Comparison of ENCODE assay signal across 8 cellular contexts in the genomic region with DNA sequence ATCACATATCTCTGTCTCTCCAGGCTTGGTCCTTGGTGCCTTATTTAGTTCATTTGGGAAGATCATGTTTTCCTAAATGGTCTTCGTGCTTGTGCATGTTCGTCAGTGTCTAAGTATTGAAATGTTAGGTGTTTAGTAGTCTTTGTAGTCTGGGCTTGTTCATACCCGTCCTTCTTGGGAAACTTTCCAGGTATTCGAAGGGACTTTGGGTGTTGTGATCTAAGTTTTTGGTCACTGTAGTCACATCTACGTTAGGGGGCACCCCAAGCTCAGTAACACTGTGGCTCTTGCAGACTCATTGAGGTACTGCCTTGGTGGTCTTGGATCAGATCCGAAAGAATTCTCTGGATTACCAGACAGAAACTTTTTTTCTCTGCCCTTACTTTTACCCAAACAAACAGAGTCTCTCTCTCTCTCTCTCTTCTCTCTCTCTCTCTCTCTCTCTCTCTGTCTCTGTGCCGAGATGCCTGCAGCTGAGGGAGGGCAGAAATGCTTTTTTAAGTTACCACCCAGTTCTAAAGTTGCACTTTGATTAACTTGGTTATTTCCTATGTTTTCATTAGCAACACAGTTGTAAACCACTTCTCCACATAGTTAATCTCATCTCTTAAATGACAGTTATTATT.
DNase-seq lines count a peak whose midpoint lies in the region; ATAC-seq and TF ChIP-seq lines count a peak whose summit lies in the region.
"Had no signal": no experiment of that assay in that cellular context is flagged by ENCODE, and none has a peak within 500 bp of the region (broad histone marks: within the 10 kb centered on the region; RNA-seq: fewer than 3 reads in every experiment).

No MANE protein-coding gene starts in this region.

- H3K36me3 ChIP-seq in DOHH2 (ENCODE audit: control insufficient read depth, low read length) (no peaks in the 10 kb centered on the region), kidney epithelial cell (ENCODE audit: control insufficient read depth, insufficient read depth, low read length) (no peaks in the 10 kb centered on the region)

- H3K27me3 ChIP-seq in DOHH2 (ENCODE audit: control insufficient read depth, low read length), result 0 out of 2 replicates have a peak, but pooled peaks cover 8% of the 10 kb centered on the region
- no peaks in the 10 kb centered on the region for H3K27me3 ChIP-seq in kidney epithelial cell (ENCODE audit: control insufficient read depth, insufficient read depth, low read length)

- H3K4me3 ChIP-seq in DOHH2 (ENCODE audit: low read length) (no peak overlapping the region), kidney epithelial cell (ENCODE audit: low read depth, low read length) (no peak overlapping the region), coronary artery (no peak overlapping the region)
- H3K4me3 ChIP-seq: lung had no signal

- no peaks in the 10 kb centered on the region for H3K4me1 Mint-ChIP-seq in activated naive CD8-positive, alpha-beta T cell treated with anti-CD3 and anti-CD28 coated beads for 36 hours

- H3K9me3 ChIP-seq in DOHH2 (ENCODE audit: control insufficient read depth, insufficient read depth, low read length), result no peaks in the 10 kb centered on the region

- H3K27me3 Mint-ChIP-seq in activated naive CD8-positive, alpha-beta T cell treated with anti-CD3 and anti-CD28 coated beads for 36 hours, result peaks cover 3% of the 10 kb centered on the region

- no peak overlapping the region for H3K4me3 Mint-ChIP-seq in activated naive CD8-positive, alpha-beta T cell treated with anti-CD3 and anti-CD28 coated beads for 36 hours

- DNase-seq in HT-29 (ENCODE audit: low spot score), result peak; percentile 31
- DNase-seq in activated naive CD8-positive, alpha-beta T cell treated with anti-CD3 and anti-CD28 coated beads for 36 hours, result peak; percentile 1
- no peak for DNase-seq in kidney epithelial cell (ENCODE audit: low read depth)
- no peak for DNase-seq in coronary artery (ENCODE audit: low spot score)
- DNase-seq in NCI-H446 (lab: John Stamatoyannopoulos, UW), result no peak

- no peaks in the 10 kb centered on the region for H3F3A ChIP-seq in DOHH2 (ENCODE audit: control insufficient read depth, insufficient read depth)

- H3K27ac Mint-ChIP-seq in activated naive CD8-positive, alpha-beta T cell treated with anti-CD3 and anti-CD28 coated beads for 36 hours, result no peak overlapping the region

- no peaks in the 10 kb centered on the region for H3K79me2 ChIP-seq in DOHH2 (ENCODE audit: control insufficient read depth, low read length)

- no peaks in the 10 kb centered on the region for H3K9me2 ChIP-seq in DOHH2 (replicated peaks; ENCODE audit: control insufficient read depth, low read length)

- H3K27ac ChIP-seq in DOHH2 (ENCODE audit: low read depth, low read length) (no peak overlapping the region), coronary artery (no peak overlapping the region)

- no peak overlapping the region for H3K4me2 ChIP-seq in DOHH2 (ENCODE audit: low read length)

- H4K20me1 ChIP-seq in DOHH2 (ENCODE audit: control insufficient read depth, insufficient read depth, low read depth, low read length), result no peaks in the 10 kb centered on the region

- TF ChIP-seq CTCF in DOHH2 (IDR thresholded peaks at IDR 0.05; ENCODE audit: low read depth, low read length, poor library complexity, severe bottlenecking) (peak; percentile 31), kidney epithelial cell (IDR thresholded peaks at IDR 0.05; ENCODE audit: insufficient read depth, low read length, poor library complexity, severe bottlenecking) (peak; percentile 11), coronary artery (IDR thresholded peaks at IDR 0.05) (no peak)

- ATAC-seq in GM19397 (IDR thresholded peaks at IDR 0.05; ENCODE audit: unreplicated experiment), result no peak

- H3K9me3 Mint-ChIP-seq in activated naive CD8-positive, alpha-beta T cell treated with anti-CD3 and anti-CD28 coated beads for 36 hours, result no peaks in the 10 kb centered on the region

- H3K36me3 Mint-ChIP-seq in activated naive CD8-positive, alpha-beta T cell treated with anti-CD3 and anti-CD28 coated beads for 36 hours, result no peaks in the 10 kb centered on the region

- H3K4me1 ChIP-seq in DOHH2 (ENCODE audit: control insufficient read depth, low read length), result no peaks in the 10 kb centered on the region

Comparison
In these comparisons a context has a peak if more than half of its experiments do, and no peak if none do; other contexts are left out.
1. DNase-seq: peak in HT-29 (single experiment) and activated naive CD8-positive, alpha-beta T cell treated with anti-CD3 and anti-CD28 coated beads for 36 hours (single experiment); none in kidney epithelial cell (single experiment), coronary artery (single experiment) and NCI-H446 (0 of 2).